Comparison of ENCODE assay signal across 8 cellular contexts in genomic region chr19:2034729-2035589, GRCh38. TPM values are rescaled to one million over a fixed set of nuclear protein-coding genes. Genes with fewer than 3 reads are reported as not detected.
A peak's percentile ranks its signal among the peaks of the same experiment; 100 is the strongest.
DNase-seq lines count a peak whose midpoint lies in the region; ATAC-seq and TF ChIP-seq lines count a peak whose summit lies in the region.

No MANE protein-coding gene starts in this region.

- CTCF ChIA-PET in WTC11 (lab: Charles Lee) = interaction anchor here (0.6 to 2.2 kb wide), 16 partner anchors 9 to 602 kb away, joined by 3 to 14 read pairs (median 4); partner anchors contain the start of genes MKNK2 and MOB3A

- intact Hi-C loops in sciatic nerve (cut with DNase I) = no loop called here

- H3K36me3 Mint-ChIP-seq in WTC11 (0 out of 2 replicates have a peak, but pooled peaks cover 6% of the 10 kb centered on the region), endodermal cell (ENCODE audit: low read depth) (peaks cover 11% of the 10 kb centered on the region)

- no peaks in the 10 kb centered on the region for H3K27me3 ChIP-seq in endodermal cell (ENCODE audit: control insufficient read depth, insufficient read depth, low read length, poor library complexity, severe bottlenecking)

- POLR2A ChIA-PET in WTC11 (lab: Charles Lee) = interaction anchor here (0.8 to 2.4 kb wide), 5 partner anchors 9 to 61 kb away, joined by 3 to 17 read pairs (median 3); partner anchors contain the start of gene MOB3A

- no peaks in the 10 kb centered on the region for H3K4me1 ChIP-seq in endodermal cell (ENCODE audit: control insufficient read depth, insufficient read depth, low read length)

- DNase-seq in NCI-H146 (lab: John Stamatoyannopoulos, UW) = peak; percentile 22
- no peak for DNase-seq in NCI-H146 treated with DMSO at 0.1 percent for 48 hours (lab: John Stamatoyannopoulos, UW; ENCODE audit: unreplicated experiment)
- DNase-seq in WTC11 (ENCODE audit: low spot score) = peak; percentile 99
- peak; percentile 98 for DNase-seq in endodermal cell
- DNase-seq in sciatic nerve (ENCODE audit: low spot score) = peak; percentile 84
- no peak for DNase-seq in NOMO-1 treated with dmso at 0.1 percent for 144 hours (lab: John Stamatoyannopoulos, UW; ENCODE audit: unreplicated experiment)
- no peak for DNase-seq in NCI-H2107 (lab: John Stamatoyannopoulos, UW)

- TF ChIP-seq CTCF in WTC11 (IDR thresholded peaks at IDR 0.05) = no peak
- no peak for TF ChIP-seq CTCF in endodermal cell (conservative IDR thresholded peaks at IDR 0.05)

- no peak overlapping the region for H3K27ac ChIP-seq in endodermal cell (ENCODE audit: low read depth, low read length)

- H3K4me3 Mint-ChIP-seq in WTC11 (peak overlapping the region; percentile 54), endodermal cell (no peak overlapping the region)

- peaks cover 17% of the 10 kb centered on the region for H3K4me1 Mint-ChIP-seq in WTC11
- H3K4me1 Mint-ChIP-seq in endodermal cell = no peaks in the 10 kb centered on the region

- no peak overlapping the region for H3K4me3 ChIP-seq in endodermal cell (ENCODE audit: low read length)

- 0 out of 2 replicates have a peak, but pooled peaks cover 4% of the 10 kb centered on the region for H3K9me3 Mint-ChIP-seq in WTC11
- peaks cover 17% of the 10 kb centered on the region for H3K9me3 Mint-ChIP-seq in endodermal cell

- no peaks in the 10 kb centered on the region for H3K9me3 ChIP-seq in endodermal cell (ENCODE audit: control insufficient read depth, low read length)

- 80 to 95% methylated on average over 8 to 33 of the region's 34 CpGs for WGBS in endodermal cell (ENCODE audit: insufficient coverage in 1 of 2, insufficient read length in 1 of 2), 2 experiments

- no peak overlapping the region for H3K9ac ChIP-seq in endodermal cell (ENCODE audit: extremely low read depth, low read length, poor library complexity, severe bottlenecking)

- peak overlapping the region; percentile 96 for H3K27ac Mint-ChIP-seq in WTC11
- no peak overlapping the region for H3K27ac Mint-ChIP-seq in endodermal cell

- H3K36me3 ChIP-seq in endodermal cell (ENCODE audit: control insufficient read depth, insufficient read depth, low read length) = peaks cover 11% of the 10 kb centered on the region

- ATAC-seq in WTC11 (peak; percentile 91), sciatic nerve (peak; percentile 7), GM18511 (IDR thresholded peaks at IDR 0.05; ENCODE audit: unreplicated experiment) (no peak)

- H3K27me3 Mint-ChIP-seq in WTC11 (ENCODE audit: low read depth) (peaks cover 2% of the 10 kb centered on the region; the same call in 1 of the 2 replicates), endodermal cell (ENCODE audit: insufficient read depth) (no peaks in the 10 kb centered on the region)

TF ChIP-seq in WTC11, 78 proteins besides CTCF, POLR2A, EP300 and RAD21:
- no peak for TF ChIP-seq NFATC4 (CRISPR knock-in tag; IDR thresholded peaks at IDR 0.05)
- TF ChIP-seq ZNF512 (CRISPR knock-in tag; IDR thresholded peaks at IDR 0.05; ENCODE audit: borderline replicate concordance) = no peak
- no peak for TF ChIP-seq ZNF232 (CRISPR knock-in tag; IDR thresholded peaks at IDR 0.05)
- TF ChIP-seq ZNF317 (CRISPR knock-in tag; IDR thresholded peaks at IDR 0.05; ENCODE audit: borderline replicate concordance, low read depth) = no peak
- no peak for TF ChIP-seq FOXP1 (CRISPR knock-in tag; IDR thresholded peaks at IDR 0.05; ENCODE audit: borderline replicate concordance)
- no peak for TF ChIP-seq FOXP4 (CRISPR knock-in tag; IDR thresholded peaks at IDR 0.05)

RNA-seq across cellular contexts. Expression of gene MKNK2, which starts 16.1 kb away (rescaled TPM):
- 150 to 165 TPM (median 163 TPM) in 3 replicates for total RNA-seq in WTC11 (2021)
- 100 to 1,000 TPM; 120 to 123 TPM for total RNA-seq in endodermal cell
- polyA plus RNA-seq in endodermal cell (2013, experiment 1 of 2) = 63.1 TPM
- 58.0 TPM for polyA plus RNA-seq in endodermal cell (2013, experiment 2 of 2)
- 140 TPM for total RNA-seq in sciatic nerve

RNA-seq across cellular contexts. Expression of gene BTBD2, which starts 19.4 kb away (rescaled TPM):
- total RNA-seq in WTC11 (2021) = 106 to 148 TPM (median 145 TPM) in 3 replicates
- 100 to 1,000 TPM; 107 to 112 TPM for total RNA-seq in endodermal cell
- 113 TPM for polyA plus RNA-seq in endodermal cell (2013, experiment 1 of 2)
- polyA plus RNA-seq in endodermal cell (2013, experiment 2 of 2) = 99.4 TPM
- total RNA-seq in sciatic nerve = 65.7 TPM

Comparison
In these comparisons a context has a peak if more than half of its experiments do, and no peak if none do; other contexts are left out.
1. DNase-seq: peak in NCI-H146 (single experiment), WTC11 (single experiment), endodermal cell (single experiment) and sciatic nerve (single experiment); none in NCI-H146 treated with DMSO at 0.1 percent for 48 hours (single experiment), NOMO-1 treated with dmso at 0.1 percent for 144 hours (single experiment) and NCI-H2107 (single experiment).